In the genomic region with DNA sequence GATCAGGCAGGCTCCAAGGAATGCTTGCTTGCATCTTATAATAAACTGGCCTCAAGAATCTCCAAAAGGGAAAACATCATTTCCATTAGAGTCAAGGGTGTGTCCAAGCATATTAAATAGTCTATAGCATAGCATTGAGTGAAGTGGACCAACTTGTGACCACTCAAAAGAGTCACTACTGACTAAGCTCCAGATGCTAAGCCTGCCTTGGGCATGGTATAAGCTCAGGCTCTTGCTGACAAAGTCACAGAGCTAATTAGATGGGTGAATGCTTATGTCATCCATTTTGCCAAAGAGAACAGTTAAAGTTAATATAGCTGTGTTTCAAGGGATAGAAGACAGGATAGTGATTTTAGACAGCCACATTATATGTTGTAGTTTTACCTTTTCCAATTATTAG, we compare ENCODE assay signal across 1 cellular context.
TF ChIP-seq lines count a peak whose summit lies in the region.

No MANE protein-coding gene starts in this region.

TF ChIP-seq in HepG2, 621 proteins besides CTCF, POLR2A, EP300 and RAD21 (continued from another document):
- no peak for TF ChIP-seq TFE3 (CRISPR knock-in tag; IDR thresholded peaks at IDR 0.05)
- no peak for TF ChIP-seq ZNF383 (CRISPR knock-in tag; IDR thresholded peaks at IDR 0.05; ENCODE audit: borderline replicate concordance)
- TF ChIP-seq KLF15 (CRISPR knock-in tag; IDR thresholded peaks at IDR 0.05; ENCODE audit: borderline replicate concordance) = no peak
TF ChIP-seq in HepG2: peak in this region for 0.
